24 cellular contexts compared by ENCODE assay signal in the genomic region with DNA sequence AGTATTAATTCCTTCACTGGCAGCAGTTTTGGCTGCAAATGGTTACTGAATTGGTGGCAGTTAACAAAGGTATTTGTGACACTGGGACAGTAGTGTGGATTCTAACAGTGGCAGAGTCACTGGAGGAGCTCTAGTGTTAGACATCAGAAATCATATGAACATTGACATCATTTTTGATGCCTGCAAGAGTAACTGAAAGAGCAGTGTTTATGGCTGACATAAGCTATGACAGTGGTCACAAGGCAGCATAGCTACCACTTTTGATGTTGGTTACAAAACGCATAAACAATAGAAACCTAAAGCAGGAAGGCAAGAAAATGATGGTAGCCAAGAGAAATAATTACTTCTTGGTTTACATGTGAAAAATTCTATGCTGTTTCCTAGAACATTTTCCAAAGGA.
"Had no signal": no experiment of that assay in that cellular context is flagged by ENCODE, and none has a peak within 500 bp of the region (broad histone marks: within the 10 kb centered on the region; RNA-seq: fewer than 3 reads in every experiment).

No MANE protein-coding gene starts in this region.

- H3K9me3 Mint-ChIP-seq: effector memory CD8-positive, alpha-beta T cell; memory B cell; mesothelial cell of epicardium; stimulated activated naive CD8-positive, alpha-beta T cell treated with anti-CD3 and anti-CD28 coated beads, Interleukin-15, amount 100 ng/mL, for 72 hours had no signal

- H3K27me3 ChIP-seq: esophagus squamous epithelium, pancreas, right lobe of liver, testis, tibial artery, upper lobe of left lung, uterus had no signal

- H3K36me3 Mint-ChIP-seq: immature natural killer cell, memory B cell, mesothelial cell of epicardium, naive B cell had no signal

- DNase-seq: dermis blood vessel endothelial cell; effector memory CD8-positive, alpha-beta T cell; erythroblast; esophagus squamous epithelium; hypothalamus; immature natural killer cell; naive B cell; occipital lobe; pancreas; right lobe of liver; small intestine; stimulated activated CD4-positive, alpha-beta T cell treated with anti-CD3 and anti-CD28 coated beads, Interleukin-15, amount 100 ng/mL, for 24 hours; stimulated activated CD4-positive, alpha-beta T cell treated with anti-CD3 and anti-CD28 coated beads, Interleukin-2, amount 100 ng/mL, for 48 hours; stimulated activated naive CD4-positive, alpha-beta T cell; stimulated activated naive CD8-positive, alpha-beta T cell treated with anti-CD3 and anti-CD28 coated beads, Interleukin-15, amount 100 ng/mL, for 72 hours; testis; tibial artery; upper lobe of left lung; uterus had no signal

- H3K4me3 ChIP-seq: coronary artery, esophagus squamous epithelium, lung, mucosa of descending colon, pancreas, right lobe of liver, testis, tibial artery, upper lobe of left lung, uterus had no signal

- H3K27ac Mint-ChIP-seq: effector memory CD8-positive, alpha-beta T cell; immature natural killer cell; memory B cell; mesothelial cell of epicardium had no signal

- H3K9me3 ChIP-seq: esophagus squamous epithelium, mucosa of descending colon, pancreas, right lobe of liver, testis, tibial artery, upper lobe of left lung, uterus had no signal

- H3K36me3 ChIP-seq: esophagus squamous epithelium, pancreas, right lobe of liver, tibial artery, upper lobe of left lung, uterus had no signal

- H3K4me1 Mint-ChIP-seq: memory B cell; naive B cell; stimulated activated naive CD8-positive, alpha-beta T cell treated with anti-CD3 and anti-CD28 coated beads, Interleukin-15, amount 100 ng/mL, for 72 hours had no signal

- H3K4me3 Mint-ChIP-seq: effector memory CD8-positive, alpha-beta T cell; immature natural killer cell; memory B cell; mesothelial cell of epicardium; naive B cell; stimulated activated naive CD8-positive, alpha-beta T cell treated with anti-CD3 and anti-CD28 coated beads, Interleukin-15, amount 100 ng/mL, for 72 hours had no signal

- H3K27ac ChIP-seq: coronary artery, esophagus squamous epithelium, pancreas, right lobe of liver, testis, tibial artery, upper lobe of left lung, uterus had no signal

- H3K4me1 ChIP-seq: esophagus squamous epithelium, pancreas, right lobe of liver, testis, tibial artery, upper lobe of left lung, uterus had no signal

- ATAC-seq: effector memory CD8-positive, alpha-beta T cell; pancreas; right lobe of liver; stimulated activated naive CD8-positive, alpha-beta T cell treated with anti-CD3 and anti-CD28 coated beads, Interleukin-15, amount 100 ng/mL, for 72 hours had no signal
